Comparison of ENCODE assay signal across 12 cellular contexts in the genomic region with DNA sequence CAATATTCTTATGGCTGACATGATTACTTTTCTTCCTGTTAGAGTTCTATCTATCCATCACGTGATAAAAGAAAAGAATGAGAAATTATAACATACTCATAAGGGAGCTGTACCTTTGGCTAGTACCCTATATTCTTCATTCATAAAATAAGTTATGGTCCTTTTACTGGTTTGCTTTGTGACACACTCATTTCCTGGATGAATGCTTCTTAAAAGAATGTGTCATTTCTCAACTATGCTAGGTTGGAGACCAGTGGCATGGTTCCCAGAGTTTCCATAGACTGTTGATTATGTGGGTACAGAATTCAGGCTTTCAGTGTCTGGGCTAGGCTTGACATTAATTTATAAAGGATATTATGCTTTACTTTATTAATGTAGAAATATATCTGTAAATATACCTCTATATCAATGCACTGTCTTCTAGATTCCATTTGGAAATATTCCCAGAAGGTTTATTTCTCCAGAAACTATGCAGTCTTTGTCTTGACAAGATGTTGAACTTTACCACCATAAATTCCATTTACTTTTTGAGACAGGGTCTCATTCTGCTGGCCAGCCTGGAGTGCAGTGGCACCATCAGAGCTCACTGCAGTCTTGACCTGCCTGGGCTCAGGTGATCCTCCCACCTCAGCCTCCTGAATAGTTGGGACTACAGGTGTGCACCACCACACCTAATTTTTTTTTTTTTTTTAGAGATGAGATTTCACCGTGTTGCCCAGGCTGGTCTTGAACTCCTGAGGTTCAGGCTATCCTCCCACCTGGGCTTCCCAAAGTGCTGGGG. TPM values are rescaled to one million over a fixed set of nuclear protein-coding genes. Genes with fewer than 3 reads are reported as not detected.
DNase-seq lines count a peak whose midpoint lies in the region; ATAC-seq and TF ChIP-seq lines count a peak whose summit lies in the region.
"Had no signal": no experiment of that assay in that cellular context is flagged by ENCODE, and none has a peak within 500 bp of the region (broad histone marks: within the 10 kb centered on the region; RNA-seq: fewer than 3 reads in every experiment).

No MANE protein-coding gene starts in this region.

- peak overlapping the region; percentile 42 for H3K9ac ChIP-seq in skeletal muscle satellite cell (ENCODE audit: low read depth, low read length)

- no peaks in the 10 kb centered on the region for H3K9me3 ChIP-seq in skeletal muscle satellite cell (replicated peaks; ENCODE audit: low read length)
- H3K9me3 ChIP-seq: stomach had no signal

- peaks cover 17% of the 10 kb centered on the region for H3K36me3 ChIP-seq in skeletal muscle satellite cell (ENCODE audit: insufficient read depth, low read length)

- H3K4me1 ChIP-seq in skeletal muscle satellite cell (ENCODE audit: control insufficient read depth, insufficient read depth, low read length) = peaks cover 63% of the 10 kb centered on the region

- H3K4me2 ChIP-seq in skeletal muscle satellite cell (ENCODE audit: low read length) = peak overlapping the region; percentile 39

- TF ChIP-seq CTCF in fibroblast of villous mesenchyme (IDR thresholded peaks at IDR 0.05; ENCODE audit: insufficient read depth, low read depth, low read length) = no peak

- no peak for ATAC-seq in GM19023 (IDR thresholded peaks at IDR 0.05; ENCODE audit: unreplicated experiment)
- no peak for ATAC-seq in HG02759 (IDR thresholded peaks at IDR 0.05; ENCODE audit: unreplicated experiment)
- ATAC-seq in GM18861 (IDR thresholded peaks at IDR 0.05; ENCODE audit: unreplicated experiment) = no peak
- ATAC-seq: activated CD8-positive, alpha-beta memory T cell treated with anti-CD3 and anti-CD28 coated beads, Interleukin-2, amount 10 ng/mL, durations not matched to agents 7 days and 5 days had no signal

- H3K27me3 ChIP-seq in skeletal muscle satellite cell (ENCODE audit: control insufficient read depth, insufficient read depth, low read length) = no peaks in the 10 kb centered on the region
- H3K27me3 ChIP-seq: stomach had no signal

- H3K4me3 ChIP-seq in fibroblast of villous mesenchyme (ENCODE audit: low read depth, low read length) (no peak overlapping the region), skeletal muscle satellite cell (ENCODE audit: low read length) (peak overlapping the region; percentile 16)
- H3K4me3 ChIP-seq: stomach had no signal

- DNase-seq in GM04504 (ENCODE audit: low read depth) (peak; percentile 83), SK-MEL-5 (ENCODE audit: low read depth, low spot score) (peak; percentile 55), fibroblast of villous mesenchyme (ENCODE audit: low read depth) (peak; percentile 71), CD1c-positive myeloid dendritic cell (ENCODE audit: extremely low spot score) (no peak)
- DNase-seq: activated CD8-positive, alpha-beta memory T cell treated with anti-CD3 and anti-CD28 coated beads, Interleukin-2, amount 10 ng/mL, durations not matched to agents 7 days and 5 days; NCI-H1694 treated with DMSO at 0.1 percent for 48 hours; small intestine; stomach had no signal

- in situ Hi-C loops in SK-MEL-5 (cut with HindIII; ENCODE audit: low pct_unique_long_range_greater_than_20kb, low sequenced_read_pairs) = no loop called here

RNA-seq across cellular contexts. Expression of a gene that starts 23.8 kb away (rescaled TPM):
- 11.8 and 14.6 TPM in 2 replicates for total RNA-seq in SK-MEL-5 (2014; rRNA removed; shearing (Covaris generic))
- 5.6 and 8.7 TPM in 2 replicates for polyA plus RNA-seq in SK-MEL-5 (2015; cell fraction: cytosol; rRNA removed)
- 31.4 and 36.0 TPM in 2 replicates for polyA plus RNA-seq in SK-MEL-5 (2015; cell fraction: nucleus; rRNA removed)
- total RNA-seq in fibroblast of villous mesenchyme = 3.9 and 6.8 TPM in 2 replicates
- total RNA-seq in skeletal muscle satellite cell (2012; rRNA removed) = 9.2 and 12.7 TPM in 2 replicates
